1 cellular context compared by ENCODE assay signal in the genomic region with DNA sequence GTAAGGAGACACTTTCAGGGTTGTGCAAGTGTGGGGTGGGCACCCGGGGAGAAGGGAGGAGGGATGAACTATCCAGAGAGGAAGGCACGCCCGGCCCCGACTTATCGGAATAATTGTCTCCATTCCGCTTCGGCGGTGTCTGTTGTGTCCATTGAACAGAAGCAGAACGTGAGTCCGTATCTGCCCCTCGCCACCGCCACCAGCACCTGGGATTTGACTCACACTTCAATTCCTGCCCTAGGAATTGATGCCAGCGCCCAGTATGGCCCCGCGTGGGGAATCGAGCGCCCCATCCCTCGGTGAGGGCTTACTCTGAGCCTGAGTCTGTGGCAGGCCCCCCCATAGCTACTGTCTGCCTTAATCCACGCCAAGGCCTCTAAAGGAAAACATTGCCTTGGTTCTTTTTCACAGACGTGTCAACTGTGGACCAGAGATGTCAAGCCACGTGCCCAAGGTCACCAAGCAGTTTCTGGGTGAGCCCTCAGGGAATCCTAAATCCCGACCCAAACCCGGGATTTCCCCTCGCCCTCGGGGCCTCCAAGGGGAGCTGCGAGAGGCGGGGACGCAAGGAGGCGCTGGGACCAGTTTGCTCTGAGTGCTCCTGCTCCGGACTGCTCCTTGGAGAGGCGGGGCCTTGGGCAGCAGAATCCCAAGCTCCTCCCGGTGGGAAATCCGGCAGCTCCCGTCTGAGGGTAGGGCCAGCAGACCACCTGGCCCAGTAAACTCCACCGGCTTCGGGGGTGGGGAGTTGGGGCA.
TF ChIP-seq lines count a peak whose summit lies in the region.

No MANE protein-coding gene starts in this region.

TF ChIP-seq in GM23338, 12 proteins besides CTCF, POLR2A, EP300 and RAD21:
- peak; percentile 78 for TF ChIP-seq EZH2 (IDR thresholded peaks at IDR 0.05; ENCODE audit: low read depth, unreplicated experiment)
- TF ChIP-seq ZNF331 (CRISPR knock-in tag; IDR thresholded peaks at IDR 0.05; ENCODE audit: low read depth) = no peak
